20 cellular contexts compared by ENCODE assay signal in genomic region chr9:110669439-110669838, GRCh38. TPM values are rescaled to one million over a fixed set of nuclear protein-coding genes. Genes with fewer than 3 reads are reported as not detected.
A peak's percentile ranks its signal among the peaks of the same experiment; 100 is the strongest.
DNase-seq lines count a peak whose midpoint lies in the region; ATAC-seq and TF ChIP-seq lines count a peak whose summit lies in the region.
"Had no signal": no experiment of that assay in that cellular context is flagged by ENCODE, and none has a peak within 500 bp of the region (broad histone marks: within the 10 kb centered on the region; RNA-seq: fewer than 3 reads in every experiment).

No MANE protein-coding gene starts in this region.

- H3K9me2 ChIP-seq in GM23338 (ENCODE audit: insufficient read depth), result no peaks in the 10 kb centered on the region; the same call in 1 of the 2 replicates

- no peaks in the 10 kb centered on the region for H3K36me3 Mint-ChIP-seq in GM23338 (ENCODE audit: low read depth)
- H3K36me3 Mint-ChIP-seq: naive thymus-derived CD4-positive, alpha-beta T cell had no signal

- no peak overlapping the region for H3K4me3 Mint-ChIP-seq in GM23338
- H3K4me3 Mint-ChIP-seq: activated CD4-positive, alpha-beta memory T cell treated with anti-CD3 and anti-CD28 coated beads, Interleukin-2, amount 10 ng/mL, durations not matched to agents 7 days and 5 days; activated T-cell treated with anti-CD3 and anti-CD28 coated beads, Interleukin-2, amount 50 U/mL, for 72 hours; central memory CD8-positive, alpha-beta T cell; naive thymus-derived CD4-positive, alpha-beta T cell had no signal

- no peak overlapping the region for H3K9ac ChIP-seq in muscle layer of colon (ENCODE audit: low read length)

- ATAC-seq in upper lobe of left lung (ENCODE audit: low FRiP score in 2 of 2), result no peak
- ATAC-seq in GM23338, result no peak
- ATAC-seq: activated T-cell treated with anti-CD3 and anti-CD28 coated beads, Interleukin-2, amount 50 U/mL, for 72 hours; naive thymus-derived CD4-positive, alpha-beta T cell had no signal

- peaks cover 7% of the 10 kb centered on the region for H3K4me1 ChIP-seq in muscle layer of colon (ENCODE audit: insufficient read depth, low read length)
- no peaks in the 10 kb centered on the region for H3K4me1 ChIP-seq in upper lobe of left lung
- H3K4me1 ChIP-seq in GM23338 (ENCODE audit: insufficient read depth), result no peaks in the 10 kb centered on the region

- no peaks in the 10 kb centered on the region for H3K79me2 ChIP-seq in GM23338 (replicated peaks; ENCODE audit: insufficient read depth)

- H3F3A ChIP-seq in GM23338 (replicated peaks; ENCODE audit: low read depth), result no peaks in the 10 kb centered on the region

- H3K4me3 ChIP-seq in fibroblast of pulmonary artery (replicated peaks; ENCODE audit: low read depth, low read length) (no peak overlapping the region), muscle layer of colon (ENCODE audit: low read depth in 1 of 2, low read length in 2 of 2) (peak overlapping the region in 1 of 2 donors; percentile 20), upper lobe of left lung (peak overlapping the region in 3 of 4 donors; percentile 5 to 12 (median 5)), GM23338 (no peak overlapping the region)

- no peaks in the 10 kb centered on the region for H4K20me1 ChIP-seq in GM23338 (replicated peaks; ENCODE audit: insufficient read depth)

- no peaks in the 10 kb centered on the region for H3K4me1 Mint-ChIP-seq in GM23338
- H3K4me1 Mint-ChIP-seq: activated CD4-positive, alpha-beta memory T cell treated with anti-CD3 and anti-CD28 coated beads, Interleukin-2, amount 10 ng/mL, durations not matched to agents 7 days and 5 days; central memory CD8-positive, alpha-beta T cell; naive thymus-derived CD4-positive, alpha-beta T cell had no signal

- 49 to 56% methylated on average over 5 of the region's 5 CpGs for WGBS in upper lobe of left lung, 2 donors

- TF ChIP-seq CTCF in fibroblast of pulmonary artery (IDR thresholded peaks at IDR 0.05; ENCODE audit: low read length, missing control alignments), result no peak
- no peak for TF ChIP-seq CTCF in upper lobe of left lung (IDR thresholded peaks at IDR 0.05)
- TF ChIP-seq CTCF in GM23338 (conservative IDR thresholded peaks at IDR 0.05; ENCODE audit: low read depth in 2 of 2), result no peak

- no peak for TF ChIP-seq POLR2A in upper lobe of left lung (IDR thresholded peaks at IDR 0.05)

- no peak overlapping the region for H3K4me2 ChIP-seq in GM23338

- DNase-seq in RPMI7951 (ENCODE audit: low read depth) (peak; percentile 72), fibroblast of pulmonary artery (ENCODE audit: low read depth) (peak; percentile 64), upper lobe of left lung (no peak), DMS53 (lab: John Stamatoyannopoulos, UW) (no peak), GM23338 (ENCODE audit: low spot score) (no peak)
- no peak for DNase-seq in activated CD4-positive, CD25-positive, alpha-beta regulatory T cell treated with anti-CD3 and anti-CD28 coated beads, Interleukin-2, amount 50 U/mL, for 72 hours
- DNase-seq: activated CD4-positive, alpha-beta memory T cell treated with anti-CD3 and anti-CD28 coated beads, Interleukin-2, amount 10 ng/mL, durations not matched to agents 7 days and 5 days; activated T-cell treated with anti-CD3 and anti-CD28 coated beads, Interleukin-2, amount 50 U/mL, for 72 hours; C1 segment of cervical spinal cord; DMS79 treated with DMSO at 0.1 percent for 48 hours; glutamatergic neuron; naive thymus-derived CD4-positive, alpha-beta T cell; NCI-H1694; stimulated activated CD4-positive, alpha-beta T cell treated with anti-CD3 and anti-CD28 coated beads, Interleukin-4, amount 100 ng/mL, for 1 hour; stimulated activated CD8-positive, alpha-beta memory T cell treated with anti-CD3 and anti-CD28 coated beads, Interleukin-4, amount 100 ng/mL, for 48 hours had no signal

- H3K27me3 Mint-ChIP-seq in GM23338 (ENCODE audit: insufficient read depth, low read depth, poor library complexity), result no peaks in the 10 kb centered on the region
- H3K27me3 Mint-ChIP-seq: activated CD4-positive, alpha-beta memory T cell treated with anti-CD3 and anti-CD28 coated beads, Interleukin-2, amount 10 ng/mL, durations not matched to agents 7 days and 5 days; central memory CD8-positive, alpha-beta T cell; naive thymus-derived CD4-positive, alpha-beta T cell had no signal

- no peaks in the 10 kb centered on the region for H3K9me3 Mint-ChIP-seq in GM23338
- H3K9me3 Mint-ChIP-seq: activated CD4-positive, alpha-beta memory T cell treated with anti-CD3 and anti-CD28 coated beads, Interleukin-2, amount 10 ng/mL, durations not matched to agents 7 days and 5 days had no signal

- H3K36me3 ChIP-seq in muscle layer of colon (ENCODE audit: insufficient read depth, low read length), result no peaks in the 10 kb centered on the region
- H3K36me3 ChIP-seq in upper lobe of left lung, result no peaks in the 10 kb centered on the region
- H3K36me3 ChIP-seq in GM23338 (ENCODE audit: insufficient read depth), result no peaks in the 10 kb centered on the region

- H3K27ac ChIP-seq in muscle layer of colon (ENCODE audit: low read depth, low read length) (peak overlapping the region; percentile 23), upper lobe of left lung (peak overlapping the region in 1 of 4 donors; percentile 2), GM23338 (ENCODE audit: low read depth) (no peak overlapping the region)
- H3K27ac ChIP-seq: VCaP had no signal

- no peak overlapping the region for H3K27ac Mint-ChIP-seq in GM23338
- H3K27ac Mint-ChIP-seq: activated CD4-positive, alpha-beta memory T cell treated with anti-CD3 and anti-CD28 coated beads, Interleukin-2, amount 10 ng/mL, durations not matched to agents 7 days and 5 days; activated T-cell treated with anti-CD3 and anti-CD28 coated beads, Interleukin-2, amount 50 U/mL, for 72 hours; naive thymus-derived CD4-positive, alpha-beta T cell had no signal

- TF ChIP-seq EP300 in upper lobe of left lung (IDR thresholded peaks at IDR 0.05), result no peak

- no peaks in the 10 kb centered on the region for H3K27me3 ChIP-seq in muscle layer of colon (ENCODE audit: control insufficient read depth in 1 of 2, insufficient read depth in 2 of 2, low read length in 2 of 2)
- H3K27me3 ChIP-seq in upper lobe of left lung, result no peaks in the 10 kb centered on the region
- H3K27me3 ChIP-seq in GM23338 (ENCODE audit: insufficient read depth), result no peaks in the 10 kb centered on the region

- H2AFZ ChIP-seq in GM23338, result no peak overlapping the region

- H3K9me3 ChIP-seq in muscle layer of colon (ENCODE audit: low read length), result no peaks in the 10 kb centered on the region
- H3K9me3 ChIP-seq in upper lobe of left lung, result no peaks in the 10 kb centered on the region

TF ChIP-seq in GM23338, 12 proteins besides CTCF, POLR2A, EP300 and RAD21 (continues in another document):
- TF ChIP-seq ZNF114 (CRISPR knock-in tag; IDR thresholded peaks at IDR 0.05) (no peak), EZH2 (IDR thresholded peaks at IDR 0.05; ENCODE audit: low read depth, unreplicated experiment) (no peak), CREB1 (CRISPR knock-in tag; IDR thresholded peaks at IDR 0.05; ENCODE audit: low read depth) (no peak), JUNB (IDR thresholded peaks at IDR 0.05; ENCODE audit: unreplicated experiment) (no peak)

RNA-seq across cellular contexts. Expression of gene MUSK, which starts 0.8 kb away (rescaled TPM):
- total RNA-seq in RPMI7951 (2014; rRNA removed; shearing (Covaris generic)), result 5.5 and 8.2 TPM in 2 replicates
- total RNA-seq in upper lobe of left lung, result 1 to 10 TPM in 5 of 6 donors, under 1 TPM in 1; 0.76 to 6.1 (median 3.9) TPM
- not detected in 2 replicates for total RNA-seq in GM23338 (2014; rRNA removed; shearing (Covaris generic))
- polyA plus RNA-seq in GM23338 (2016; fragmentation: Nextera tagmentation; extraction: Ambion mirVana), result not detected in 2 replicates
- total RNA-seq: activated CD4-positive, alpha-beta memory T cell treated with anti-CD3 and anti-CD28 coated beads, Interleukin-2, amount 10 ng/mL, durations not matched to agents 7 days and 5 days; activated T-cell treated with anti-CD3 and anti-CD28 coated beads, Interleukin-2, amount 50 U/mL, for 72 hours; HT-29; naive thymus-derived CD4-positive, alpha-beta T cell; NCI-H460 had no signal
- polyA plus RNA-seq: naive thymus-derived CD4-positive, alpha-beta T cell had no signal

Comparison
In these comparisons a context has a peak if more than half of its experiments do, and no peak if none do; other contexts are left out.
1. DNase-seq: peak in RPMI7951 (single experiment) and fibroblast of pulmonary artery (single experiment); none in upper lobe of left lung (0 of 2), DMS53 (single experiment), GM23338 (single experiment) and activated CD4-positive, CD25-positive, alpha-beta regulatory T cell treated with anti-CD3 and anti-CD28 coated beads, Interleukin-2, amount 50 U/mL, for 72 hours (single experiment).
2. H3K4me3 ChIP-seq: peak in upper lobe of left lung (3 of 4); none in fibroblast of pulmonary artery (single experiment) and GM23338 (single experiment).